Comparison of ENCODE assay signal across 1 cellular context in genomic region chr11:123504401-123504800, GRCh38.
TF ChIP-seq lines count a peak whose summit lies in the region.

No MANE protein-coding gene starts in this region.

TF ChIP-seq in WTC11, 78 proteins besides CTCF, POLR2A, EP300 and RAD21 (continued from another document):
- TF ChIP-seq FOXP4 (CRISPR knock-in tag; IDR thresholded peaks at IDR 0.05) (no peak), ZNF396 (CRISPR knock-in tag; IDR thresholded peaks at IDR 0.05; ENCODE audit: borderline replicate concordance) (no peak), ATF2 (CRISPR knock-in tag; IDR thresholded peaks at IDR 0.05; ENCODE audit: borderline replicate concordance, low read depth) (no peak), ETV6 (CRISPR knock-in tag; IDR thresholded peaks at IDR 0.05) (no peak), TCF7 (CRISPR knock-in tag; IDR thresholded peaks at IDR 0.05; ENCODE audit: low read depth) (no peak), ERG (CRISPR knock-in tag; IDR thresholded peaks at IDR 0.05) (no peak)
